ENCODE assay signal across 1 cellular context in the genomic region with DNA sequence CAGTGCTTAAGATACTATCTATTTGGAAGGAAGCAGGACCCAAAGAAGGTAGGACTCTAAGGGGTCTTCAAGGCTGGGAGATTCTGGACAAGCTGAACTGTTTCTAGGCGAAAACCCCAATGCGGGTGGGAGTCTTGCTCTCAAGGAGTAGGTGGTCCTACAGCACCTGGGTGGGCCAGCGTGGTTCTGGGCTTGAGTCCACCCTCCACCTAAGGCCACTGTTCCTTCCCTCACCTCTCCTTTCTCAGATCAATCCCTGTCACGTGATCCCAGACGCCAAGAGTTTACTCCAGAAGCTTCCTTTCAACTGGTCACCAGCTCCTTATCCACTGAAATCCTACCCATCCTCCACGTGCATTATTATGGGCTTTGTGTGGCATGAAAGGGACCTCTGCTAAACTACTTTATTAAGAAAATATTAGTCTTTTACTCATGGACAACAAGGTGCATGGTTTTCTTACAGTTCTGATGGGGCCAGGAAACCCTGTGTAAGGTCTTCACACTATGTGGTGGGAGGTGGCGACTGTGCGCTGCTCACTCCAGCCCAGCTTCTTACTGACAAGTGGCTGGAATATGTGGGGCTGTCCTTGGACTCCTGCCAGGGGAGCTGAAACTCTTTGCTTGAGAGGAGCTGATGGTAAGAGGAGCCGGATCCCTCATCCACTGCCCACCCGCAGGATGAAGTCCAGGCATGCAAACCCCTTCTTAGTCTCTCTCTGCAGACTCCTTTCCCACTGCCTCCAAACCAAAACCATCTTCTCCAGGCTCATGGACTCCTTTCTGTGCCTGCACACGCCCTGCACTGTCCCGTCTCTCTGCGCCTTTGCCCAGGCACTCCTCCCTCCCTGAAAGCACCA.
A peak's percentile ranks its signal among the peaks of the same experiment; 100 is the strongest.
TF ChIP-seq lines count a peak whose summit lies in the region.

No MANE protein-coding gene starts in this region.

TF ChIP-seq in K562, 482 proteins besides CTCF, POLR2A, EP300 and RAD21 (continued from another document and continues in another):
- TF ChIP-seq, protein P1, sequence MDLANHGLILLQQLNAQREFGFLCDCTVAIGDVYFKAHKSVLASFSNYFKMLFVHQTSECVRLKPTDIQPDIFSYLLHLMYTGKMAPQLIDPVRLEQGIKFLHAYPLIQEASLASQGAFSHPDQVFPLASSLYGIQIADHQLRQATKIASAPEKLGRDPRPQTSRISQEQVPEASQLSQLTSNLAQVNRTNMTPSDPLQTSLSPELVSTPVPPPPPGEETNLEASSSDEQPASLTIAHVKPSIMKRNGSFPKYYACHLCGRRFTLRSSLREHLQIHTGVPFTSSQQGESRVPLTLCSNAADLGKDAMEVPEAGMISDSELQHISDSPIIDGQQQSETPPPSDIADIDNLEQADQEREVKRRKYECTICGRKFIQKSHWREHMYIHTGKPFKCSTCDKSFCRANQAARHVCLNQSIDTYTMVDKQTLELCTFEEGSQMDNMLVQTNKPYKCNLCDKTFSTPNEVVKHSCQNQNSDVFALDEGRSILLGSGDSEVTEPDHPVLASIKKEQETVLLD (IDR thresholded peaks at IDR 0.05), result no peak
- TF ChIP-seq, protein P2, sequence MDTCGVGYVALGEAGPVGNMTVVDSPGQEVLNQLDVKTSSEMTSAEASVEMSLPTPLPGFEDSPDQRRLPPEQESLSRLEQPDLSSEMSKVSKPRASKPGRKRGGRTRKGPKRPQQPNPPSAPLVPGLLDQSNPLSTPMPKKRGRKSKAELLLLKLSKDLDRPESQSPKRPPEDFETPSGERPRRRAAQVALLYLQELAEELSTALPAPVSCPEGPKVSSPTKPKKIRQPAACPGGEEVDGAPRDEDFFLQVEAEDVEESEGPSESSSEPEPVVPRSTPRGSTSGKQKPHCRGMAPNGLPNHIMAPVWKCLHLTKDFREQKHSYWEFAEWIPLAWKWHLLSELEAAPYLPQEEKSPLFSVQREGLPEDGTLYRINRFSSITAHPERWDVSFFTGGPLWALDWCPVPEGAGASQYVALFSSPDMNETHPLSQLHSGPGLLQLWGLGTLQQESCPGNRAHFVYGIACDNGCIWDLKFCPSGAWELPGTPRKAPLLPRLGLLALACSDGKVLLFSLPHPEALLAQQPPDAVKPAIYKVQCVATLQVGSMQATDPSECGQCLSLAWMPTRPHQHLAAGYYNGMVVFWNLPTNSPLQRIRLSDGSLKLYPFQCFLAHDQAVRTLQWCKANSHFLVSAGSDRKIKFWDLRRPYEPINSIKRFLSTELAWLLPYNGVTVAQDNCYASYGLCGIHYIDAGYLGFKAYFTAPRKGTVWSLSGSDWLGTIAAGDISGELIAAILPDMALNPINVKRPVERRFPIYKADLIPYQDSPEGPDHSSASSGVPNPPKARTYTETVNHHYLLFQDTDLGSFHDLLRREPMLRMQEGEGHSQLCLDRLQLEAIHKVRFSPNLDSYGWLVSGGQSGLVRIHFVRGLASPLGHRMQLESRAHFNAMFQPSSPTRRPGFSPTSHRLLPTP (IDR thresholded peaks at IDR 0.05; ENCODE audit: borderline replicate concordance, extremely low read depth, insufficient read length), result no peak
- TF ChIP-seq NR4A1 (CRISPR knock-in tag; IDR thresholded peaks at IDR 0.05) (no peak), NR4A1 (tag; IDR thresholded peaks at IDR 0.05) (0 out of 2 replicates have a peak, but pooled peaks have one; percentile 17), KAT7 (CRISPR knock-in tag; IDR thresholded peaks at IDR 0.05; ENCODE audit: borderline replicate concordance) (no peak), ZNF282 (CRISPR knock-in tag; IDR thresholded peaks at IDR 0.05) (no peak), NBN (IDR thresholded peaks at IDR 0.05; ENCODE audit: low read depth) (no peak), FOXM1 (IDR thresholded peaks at IDR 0.05; ENCODE audit: low read depth) (no peak), FOXM1 (CRISPR knock-in tag; IDR thresholded peaks at IDR 0.05; ENCODE audit: low read depth) (no peak), JUND (IDR thresholded peaks at IDR 0.05; ENCODE audit: borderline replicate concordance, low read depth, low read length) (no peak), JUND (tag; IDR thresholded peaks at IDR 0.05; ENCODE audit: borderline replicate concordance, low read depth, low read length) (no peak), HOXB6 (CRISPR knock-in tag; IDR thresholded peaks at IDR 0.05; ENCODE audit: borderline replicate concordance) (no peak), PTBP1 (IDR thresholded peaks at IDR 0.05; ENCODE audit: low read depth, low read length) (no peak), CTBP1 (IDR thresholded peaks at IDR 0.05; ENCODE audit: borderline replicate concordance) (no peak), ZSCAN29 (IDR thresholded peaks at IDR 0.05) (no peak), CBFA2T2 (conservative IDR thresholded peaks at IDR 0.05) (peak; percentile 46), U2AF1 (optimal IDR thresholded peaks at IDR 0.05; ENCODE audit: low read depth, low read length) (no peak), ETV1 (tag; conservative IDR thresholded peaks at IDR 0.05; ENCODE audit: low read depth) (no peak), ZKSCAN1 (IDR thresholded peaks at IDR 0.05; ENCODE audit: low read depth, low read length) (no peak), ZNF239 (CRISPR knock-in tag; IDR thresholded peaks at IDR 0.05) (no peak), HDAC6 (IDR thresholded peaks at IDR 0.05; ENCODE audit: low read depth, low read length) (no peak), ZNF584 (CRISPR knock-in tag; IDR thresholded peaks at IDR 0.05; ENCODE audit: low read depth) (no peak), SP1 (CRISPR knock-in tag; IDR thresholded peaks at IDR 0.05) (0 out of 2 replicates have a peak, but pooled peaks have one; percentile 18), PHTF2 (CRISPR knock-in tag; IDR thresholded peaks at IDR 0.05) (no peak), ARID1B (IDR thresholded peaks at IDR 0.05) (no peak), ELF1 (tag; IDR thresholded peaks at IDR 0.05) (no peak), SNIP1 (IDR thresholded peaks at IDR 0.05; ENCODE audit: low read depth) (no peak), PURB (CRISPR knock-in tag; IDR thresholded peaks at IDR 0.05; ENCODE audit: low read depth) (no peak), ZNF77 (CRISPR knock-in tag; IDR thresholded peaks at IDR 0.05) (no peak), ARNT (IDR thresholded peaks at IDR 0.05) (no peak), ADNP (tag; IDR thresholded peaks at IDR 0.05) (no peak), NCOA6 (IDR thresholded peaks at IDR 0.05) (no peak), NFXL1 (CRISPR knock-in tag; IDR thresholded peaks at IDR 0.05) (no peak), DNMT1 (IDR thresholded peaks at IDR 0.05) (no peak)
- TF ChIP-seq, protein P3, sequence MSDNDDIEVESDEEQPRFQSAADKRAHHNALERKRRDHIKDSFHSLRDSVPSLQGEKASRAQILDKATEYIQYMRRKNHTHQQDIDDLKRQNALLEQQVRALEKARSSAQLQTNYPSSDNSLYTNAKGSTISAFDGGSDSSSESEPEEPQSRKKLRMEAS (CRISPR knock-in tag; IDR thresholded peaks at IDR 0.05), result no peak; the same call in 1 of the 2 replicates
- TF ChIP-seq, protein P4, sequence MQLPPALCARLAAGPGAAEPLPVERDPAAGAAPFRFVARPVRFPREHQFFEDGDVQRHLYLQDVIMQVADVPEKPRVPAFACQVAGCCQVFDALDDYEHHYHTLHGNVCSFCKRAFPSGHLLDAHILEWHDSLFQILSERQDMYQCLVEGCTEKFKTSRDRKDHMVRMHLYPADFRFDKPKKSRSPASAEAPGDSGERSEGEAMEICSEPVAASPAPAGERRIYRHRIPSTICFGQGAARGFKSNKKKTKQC (CRISPR knock-in tag; IDR thresholded peaks at IDR 0.05), result 0 out of 2 replicates have a peak, but pooled peaks have one; percentile 23
- TF ChIP-seq, protein P5, sequence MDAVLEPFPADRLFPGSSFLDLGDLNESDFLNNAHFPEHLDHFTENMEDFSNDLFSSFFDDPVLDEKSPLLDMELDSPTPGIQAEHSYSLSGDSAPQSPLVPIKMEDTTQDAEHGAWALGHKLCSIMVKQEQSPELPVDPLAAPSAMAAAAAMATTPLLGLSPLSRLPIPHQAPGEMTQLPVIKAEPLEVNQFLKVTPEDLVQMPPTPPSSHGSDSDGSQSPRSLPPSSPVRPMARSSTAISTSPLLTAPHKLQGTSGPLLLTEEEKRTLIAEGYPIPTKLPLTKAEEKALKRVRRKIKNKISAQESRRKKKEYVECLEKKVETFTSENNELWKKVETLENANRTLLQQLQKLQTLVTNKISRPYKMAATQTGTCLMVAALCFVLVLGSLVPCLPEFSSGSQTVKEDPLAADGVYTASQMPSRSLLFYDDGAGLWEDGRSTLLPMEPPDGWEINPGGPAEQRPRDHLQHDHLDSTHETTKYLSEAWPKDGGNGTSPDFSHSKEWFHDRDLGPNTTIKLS (IDR thresholded peaks at IDR 0.05; ENCODE audit: borderline replicate concordance, low read depth), result no peak
- TF ChIP-seq, protein P6, sequence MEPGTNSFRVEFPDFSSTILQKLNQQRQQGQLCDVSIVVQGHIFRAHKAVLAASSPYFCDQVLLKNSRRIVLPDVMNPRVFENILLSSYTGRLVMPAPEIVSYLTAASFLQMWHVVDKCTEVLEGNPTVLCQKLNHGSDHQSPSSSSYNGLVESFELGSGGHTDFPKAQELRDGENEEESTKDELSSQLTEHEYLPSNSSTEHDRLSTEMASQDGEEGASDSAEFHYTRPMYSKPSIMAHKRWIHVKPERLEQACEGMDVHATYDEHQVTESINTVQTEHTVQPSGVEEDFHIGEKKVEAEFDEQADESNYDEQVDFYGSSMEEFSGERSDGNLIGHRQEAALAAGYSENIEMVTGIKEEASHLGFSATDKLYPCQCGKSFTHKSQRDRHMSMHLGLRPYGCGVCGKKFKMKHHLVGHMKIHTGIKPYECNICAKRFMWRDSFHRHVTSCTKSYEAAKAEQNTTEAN (CRISPR knock-in tag; IDR thresholded peaks at IDR 0.05), result no peak
- TF ChIP-seq, protein P7, sequence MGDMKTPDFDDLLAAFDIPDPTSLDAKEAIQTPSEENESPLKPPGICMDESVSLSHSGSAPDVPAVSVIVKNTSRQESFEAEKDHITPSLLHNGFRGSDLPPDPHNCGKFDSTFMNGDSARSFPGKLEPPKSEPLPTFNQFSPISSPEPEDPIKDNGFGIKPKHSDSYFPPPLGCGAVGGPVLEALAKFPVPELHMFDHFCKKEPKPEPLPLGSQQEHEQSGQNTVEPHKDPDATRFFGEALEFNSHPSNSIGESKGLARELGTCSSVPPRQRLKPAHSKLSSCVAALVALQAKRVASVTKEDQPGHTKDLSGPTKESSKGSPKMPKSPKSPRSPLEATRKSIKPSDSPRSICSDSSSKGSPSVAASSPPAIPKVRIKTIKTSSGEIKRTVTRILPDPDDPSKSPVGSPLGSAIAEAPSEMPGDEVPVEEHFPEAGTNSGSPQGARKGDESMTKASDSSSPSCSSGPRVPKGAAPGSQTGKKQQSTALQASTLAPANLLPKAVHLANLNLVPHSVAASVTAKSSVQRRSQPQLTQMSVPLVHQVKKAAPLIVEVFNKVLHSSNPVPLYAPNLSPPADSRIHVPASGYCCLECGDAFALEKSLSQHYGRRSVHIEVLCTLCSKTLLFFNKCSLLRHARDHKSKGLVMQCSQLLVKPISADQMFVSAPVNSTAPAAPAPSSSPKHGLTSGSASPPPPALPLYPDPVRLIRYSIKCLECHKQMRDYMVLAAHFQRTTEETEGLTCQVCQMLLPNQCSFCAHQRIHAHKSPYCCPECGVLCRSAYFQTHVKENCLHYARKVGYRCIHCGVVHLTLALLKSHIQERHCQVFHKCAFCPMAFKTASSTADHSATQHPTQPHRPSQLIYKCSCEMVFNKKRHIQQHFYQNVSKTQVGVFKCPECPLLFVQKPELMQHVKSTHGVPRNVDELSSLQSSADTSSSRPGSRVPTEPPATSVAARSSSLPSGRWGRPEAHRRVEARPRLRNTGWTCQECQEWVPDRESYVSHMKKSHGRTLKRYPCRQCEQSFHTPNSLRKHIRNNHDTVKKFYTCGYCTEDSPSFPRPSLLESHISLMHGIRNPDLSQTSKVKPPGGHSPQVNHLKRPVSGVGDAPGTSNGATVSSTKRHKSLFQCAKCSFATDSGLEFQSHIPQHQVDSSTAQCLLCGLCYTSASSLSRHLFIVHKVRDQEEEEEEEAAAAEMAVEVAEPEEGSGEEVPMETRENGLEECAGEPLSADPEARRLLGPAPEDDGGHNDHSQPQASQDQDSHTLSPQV (IDR thresholded peaks at IDR 0.05), result peak; percentile 52; the same call in 1 of the 2 replicates
- TF ChIP-seq, protein P8, sequence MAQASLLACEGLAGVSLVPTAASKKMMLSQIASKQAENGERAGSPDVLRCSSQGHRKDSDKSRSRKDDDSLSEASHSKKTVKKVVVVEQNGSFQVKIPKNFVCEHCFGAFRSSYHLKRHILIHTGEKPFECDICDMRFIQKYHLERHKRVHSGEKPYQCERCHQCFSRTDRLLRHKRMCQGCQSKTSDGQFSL (CRISPR knock-in tag; IDR thresholded peaks at IDR 0.05), result no peak
- TF ChIP-seq, protein P8 (tag; IDR thresholded peaks at IDR 0.05), result no peak
- TF ChIP-seq, protein P9, sequence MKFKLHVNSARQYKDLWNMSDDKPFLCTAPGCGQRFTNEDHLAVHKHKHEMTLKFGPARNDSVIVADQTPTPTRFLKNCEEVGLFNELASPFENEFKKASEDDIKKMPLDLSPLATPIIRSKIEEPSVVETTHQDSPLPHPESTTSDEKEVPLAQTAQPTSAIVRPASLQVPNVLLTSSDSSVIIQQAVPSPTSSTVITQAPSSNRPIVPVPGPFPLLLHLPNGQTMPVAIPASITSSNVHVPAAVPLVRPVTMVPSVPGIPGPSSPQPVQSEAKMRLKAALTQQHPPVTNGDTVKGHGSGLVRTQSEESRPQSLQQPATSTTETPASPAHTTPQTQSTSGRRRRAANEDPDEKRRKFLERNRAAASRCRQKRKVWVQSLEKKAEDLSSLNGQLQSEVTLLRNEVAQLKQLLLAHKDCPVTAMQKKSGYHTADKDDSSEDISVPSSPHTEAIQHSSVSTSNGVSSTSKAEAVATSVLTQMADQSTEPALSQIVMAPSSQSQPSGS (CRISPR knock-in tag; IDR thresholded peaks at IDR 0.05), result no peak
- TF ChIP-seq, protein P10, sequence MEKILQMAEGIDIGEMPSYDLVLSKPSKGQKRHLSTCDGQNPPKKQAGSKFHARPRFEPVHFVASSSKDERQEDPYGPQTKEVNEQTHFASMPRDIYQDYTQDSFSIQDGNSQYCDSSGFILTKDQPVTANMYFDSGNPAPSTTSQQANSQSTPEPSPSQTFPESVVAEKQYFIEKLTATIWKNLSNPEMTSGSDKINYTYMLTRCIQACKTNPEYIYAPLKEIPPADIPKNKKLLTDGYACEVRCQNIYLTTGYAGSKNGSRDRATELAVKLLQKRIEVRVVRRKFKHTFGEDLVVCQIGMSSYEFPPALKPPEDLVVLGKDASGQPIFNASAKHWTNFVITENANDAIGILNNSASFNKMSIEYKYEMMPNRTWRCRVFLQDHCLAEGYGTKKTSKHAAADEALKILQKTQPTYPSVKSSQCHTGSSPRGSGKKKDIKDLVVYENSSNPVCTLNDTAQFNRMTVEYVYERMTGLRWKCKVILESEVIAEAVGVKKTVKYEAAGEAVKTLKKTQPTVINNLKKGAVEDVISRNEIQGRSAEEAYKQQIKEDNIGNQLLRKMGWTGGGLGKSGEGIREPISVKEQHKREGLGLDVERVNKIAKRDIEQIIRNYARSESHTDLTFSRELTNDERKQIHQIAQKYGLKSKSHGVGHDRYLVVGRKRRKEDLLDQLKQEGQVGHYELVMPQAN (IDR thresholded peaks at IDR 0.05; ENCODE audit: borderline replicate concordance), result no peak
